ENCODE assay signal across 9 cellular contexts in the genomic region with DNA sequence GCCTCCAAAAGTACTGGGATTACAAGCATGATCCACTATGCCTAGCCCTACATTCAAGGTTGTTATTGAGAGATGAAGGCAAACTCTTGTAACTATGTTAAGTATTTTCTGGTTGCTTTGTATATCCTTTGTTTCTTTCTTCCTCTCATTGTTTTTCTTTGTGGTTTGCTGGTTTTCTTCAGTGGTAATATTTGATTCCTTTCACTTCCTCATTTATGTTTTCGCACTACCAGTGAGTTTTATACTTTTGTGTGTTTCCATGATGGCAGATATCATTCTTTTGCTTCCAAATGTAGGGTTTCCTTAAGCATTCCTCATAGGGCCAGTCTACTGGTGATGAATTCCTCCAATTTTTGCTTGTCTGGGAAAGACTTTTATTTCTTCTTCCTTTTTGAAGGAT.
DNase-seq lines count a peak whose midpoint lies in the region; ATAC-seq, FAIRE-seq and TF ChIP-seq lines count a peak whose summit lies in the region.
"Had no signal": no experiment of that assay in that cellular context is flagged by ENCODE, and none has a peak within 500 bp of the region (broad histone marks: within the 10 kb centered on the region; RNA-seq: fewer than 3 reads in every experiment).

No MANE protein-coding gene starts in this region.

- no peaks in the 10 kb centered on the region for H3K36me3 ChIP-seq in mucosa of descending colon (ENCODE audit: low read depth)

- TF ChIP-seq POLR2A in GM12892 (IDR thresholded peaks at IDR 0.05; ENCODE audit: low read depth, low read length): no peak

- H3K4me1 Mint-ChIP-seq in activated naive CD8-positive, alpha-beta T cell (ENCODE audit: low read depth): peaks cover 76% of the 10 kb centered on the region

- H3K4me3 Mint-ChIP-seq in activated naive CD8-positive, alpha-beta T cell: peak overlapping the region; percentile 20

- DNase-seq in GM12892 (ENCODE audit: insufficient read length) (no peak), glomerular visceral epithelial cell (ENCODE audit: extremely low spot score) (no peak), mucosa of descending colon (no peak)
- no peak for DNase-seq in stimulated activated CD4-positive, alpha-beta T cell treated with anti-CD3 and anti-CD28 coated beads, Interleukin-4, amount 100 ng/mL, for 24 hours

- peak; percentile 30 for FAIRE-seq in GM12892 (lab: Jason Lieb, UNC)
- FAIRE-seq: G401.6 had no signal

- intact Hi-C loops in mucosa of descending colon (cut with DNase I, micrococcal nuclease): no loop called here

- H3K4me1 ChIP-seq in mucosa of descending colon (ENCODE audit: low read depth): no peaks in the 10 kb centered on the region

- H3K27me3 Mint-ChIP-seq in activated naive CD8-positive, alpha-beta T cell: no peaks in the 10 kb centered on the region

- H3K9me3 ChIP-seq in mucosa of descending colon: peaks cover 28% of the 10 kb centered on the region

- ATAC-seq in GM21390 (IDR thresholded peaks at IDR 0.05; ENCODE audit: unreplicated experiment): peak; percentile 93
- ATAC-seq in HG03354 (IDR thresholded peaks at IDR 0.05; ENCODE audit: poor library complexity, severe bottlenecking, unreplicated experiment): peak; percentile 95
- ATAC-seq in SK-N-SH treated with all-trans-retinoic acid at 6 μM for 48 hours: no peak
- ATAC-seq in mucosa of descending colon: no peak

- H3K9me3 Mint-ChIP-seq in activated naive CD8-positive, alpha-beta T cell (ENCODE audit: low read depth): peaks cover 24% of the 10 kb centered on the region

- H3K27ac Mint-ChIP-seq in activated naive CD8-positive, alpha-beta T cell: peak overlapping the region; percentile 78

- H3K36me3 Mint-ChIP-seq in activated naive CD8-positive, alpha-beta T cell: peaks cover 38% of the 10 kb centered on the region

- TF ChIP-seq CTCF in mucosa of descending colon (IDR thresholded peaks at IDR 0.05): no peak

- no peak overlapping the region for H3K4me3 ChIP-seq in mucosa of descending colon

TF ChIP-seq in SK-N-SH treated with all-trans-retinoic acid at 6 μM for 48 hours, 23 proteins besides CTCF, POLR2A, EP300 and RAD21:
- TF ChIP-seq, protein P1, sequence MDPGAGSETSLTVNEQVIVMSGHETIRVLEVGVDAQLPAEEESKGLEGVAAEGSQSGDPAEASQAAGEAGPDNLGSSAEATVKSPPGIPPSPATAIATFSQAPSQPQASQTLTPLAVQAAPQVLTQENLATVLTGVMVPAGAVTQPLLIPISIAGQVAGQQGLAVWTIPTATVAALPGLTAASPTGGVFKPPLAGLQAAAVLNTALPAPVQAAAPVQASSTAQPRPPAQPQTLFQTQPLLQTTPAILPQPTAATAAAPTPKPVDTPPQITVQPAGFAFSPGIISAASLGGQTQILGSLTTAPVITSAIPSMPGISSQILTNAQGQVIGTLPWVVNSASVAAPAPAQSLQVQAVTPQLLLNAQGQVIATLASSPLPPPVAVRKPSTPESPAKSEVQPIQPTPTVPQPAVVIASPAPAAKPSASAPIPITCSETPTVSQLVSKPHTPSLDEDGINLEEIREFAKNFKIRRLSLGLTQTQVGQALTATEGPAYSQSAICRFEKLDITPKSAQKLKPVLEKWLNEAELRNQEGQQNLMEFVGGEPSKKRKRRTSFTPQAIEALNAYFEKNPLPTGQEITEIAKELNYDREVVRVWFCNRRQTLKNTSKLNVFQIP (CRISPR knock-in tag; IDR thresholded peaks at IDR 0.05; ENCODE audit: borderline replicate concordance, low read depth): no peak
- TF ChIP-seq, protein P2, sequence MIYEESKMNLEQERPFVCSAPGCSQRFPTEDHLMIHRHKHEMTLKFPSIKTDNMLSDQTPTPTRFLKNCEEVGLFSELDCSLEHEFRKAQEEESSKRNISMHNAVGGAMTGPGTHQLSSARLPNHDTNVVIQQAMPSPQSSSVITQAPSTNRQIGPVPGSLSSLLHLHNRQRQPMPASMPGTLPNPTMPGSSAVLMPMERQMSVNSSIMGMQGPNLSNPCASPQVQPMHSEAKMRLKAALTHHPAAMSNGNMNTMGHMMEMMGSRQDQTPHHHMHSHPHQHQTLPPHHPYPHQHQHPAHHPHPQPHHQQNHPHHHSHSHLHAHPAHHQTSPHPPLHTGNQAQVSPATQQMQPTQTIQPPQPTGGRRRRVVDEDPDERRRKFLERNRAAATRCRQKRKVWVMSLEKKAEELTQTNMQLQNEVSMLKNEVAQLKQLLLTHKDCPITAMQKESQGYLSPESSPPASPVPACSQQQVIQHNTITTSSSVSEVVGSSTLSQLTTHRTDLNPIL (CRISPR knock-in tag; IDR thresholded peaks at IDR 0.05; ENCODE audit: low read depth): no peak
- no peak for TF ChIP-seq ZC3H10 (CRISPR knock-in tag; IDR thresholded peaks at IDR 0.05)
- no peak for TF ChIP-seq ZFP3 (CRISPR knock-in tag; IDR thresholded peaks at IDR 0.05)
- no peak for TF ChIP-seq ISL1 (CRISPR knock-in tag; IDR thresholded peaks at IDR 0.05)
- TF ChIP-seq ZNF565 (CRISPR knock-in tag; conservative IDR thresholded peaks at IDR 0.05; ENCODE audit: low read depth): no peak
- TF ChIP-seq, protein P3, sequence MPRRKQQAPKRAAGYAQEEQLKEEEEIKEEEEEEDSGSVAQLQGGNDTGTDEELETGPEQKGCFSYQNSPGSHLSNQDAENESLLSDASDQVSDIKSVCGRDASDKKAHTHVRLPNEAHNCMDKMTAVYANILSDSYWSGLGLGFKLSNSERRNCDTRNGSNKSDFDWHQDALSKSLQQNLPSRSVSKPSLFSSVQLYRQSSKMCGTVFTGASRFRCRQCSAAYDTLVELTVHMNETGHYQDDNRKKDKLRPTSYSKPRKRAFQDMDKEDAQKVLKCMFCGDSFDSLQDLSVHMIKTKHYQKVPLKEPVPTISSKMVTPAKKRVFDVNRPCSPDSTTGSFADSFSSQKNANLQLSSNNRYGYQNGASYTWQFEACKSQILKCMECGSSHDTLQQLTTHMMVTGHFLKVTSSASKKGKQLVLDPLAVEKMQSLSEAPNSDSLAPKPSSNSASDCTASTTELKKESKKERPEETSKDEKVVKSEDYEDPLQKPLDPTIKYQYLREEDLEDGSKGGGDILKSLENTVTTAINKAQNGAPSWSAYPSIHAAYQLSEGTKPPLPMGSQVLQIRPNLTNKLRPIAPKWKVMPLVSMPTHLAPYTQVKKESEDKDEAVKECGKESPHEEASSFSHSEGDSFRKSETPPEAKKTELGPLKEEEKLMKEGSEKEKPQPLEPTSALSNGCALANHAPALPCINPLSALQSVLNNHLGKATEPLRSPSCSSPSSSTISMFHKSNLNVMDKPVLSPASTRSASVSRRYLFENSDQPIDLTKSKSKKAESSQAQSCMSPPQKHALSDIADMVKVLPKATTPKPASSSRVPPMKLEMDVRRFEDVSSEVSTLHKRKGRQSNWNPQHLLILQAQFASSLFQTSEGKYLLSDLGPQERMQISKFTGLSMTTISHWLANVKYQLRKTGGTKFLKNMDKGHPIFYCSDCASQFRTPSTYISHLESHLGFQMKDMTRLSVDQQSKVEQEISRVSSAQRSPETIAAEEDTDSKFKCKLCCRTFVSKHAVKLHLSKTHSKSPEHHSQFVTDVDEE (CRISPR knock-in tag; IDR thresholded peaks at IDR 0.05): no peak
- TF ChIP-seq ZNF8 (CRISPR knock-in tag; IDR thresholded peaks at IDR 0.05): no peak
- TF ChIP-seq ARNTL (CRISPR knock-in tag; IDR thresholded peaks at IDR 0.05; ENCODE audit: borderline replicate concordance, low read depth): no peak
- TF ChIP-seq TCF4 (CRISPR knock-in tag; IDR thresholded peaks at IDR 0.05; ENCODE audit: borderline replicate concordance): no peak
- TF ChIP-seq, protein P4, sequence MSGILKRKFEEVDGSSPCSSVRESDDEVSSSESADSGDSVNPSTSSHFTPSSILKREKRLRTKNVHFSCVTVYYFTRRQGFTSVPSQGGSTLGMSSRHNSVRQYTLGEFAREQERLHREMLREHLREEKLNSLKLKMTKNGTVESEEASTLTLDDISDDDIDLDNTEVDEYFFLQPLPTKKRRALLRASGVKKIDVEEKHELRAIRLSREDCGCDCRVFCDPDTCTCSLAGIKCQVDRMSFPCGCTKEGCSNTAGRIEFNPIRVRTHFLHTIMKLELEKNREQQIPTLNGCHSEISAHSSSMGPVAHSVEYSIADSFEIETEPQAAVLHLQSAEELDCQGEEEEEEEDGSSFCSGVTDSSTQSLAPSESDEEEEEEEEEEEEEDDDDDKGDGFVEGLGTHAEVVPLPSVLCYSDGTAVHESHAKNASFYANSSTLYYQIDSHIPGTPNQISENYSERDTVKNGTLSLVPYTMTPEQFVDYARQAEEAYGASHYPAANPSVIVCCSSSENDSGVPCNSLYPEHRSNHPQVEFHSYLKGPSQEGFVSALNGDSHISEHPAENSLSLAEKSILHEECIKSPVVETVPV (CRISPR knock-in tag; IDR thresholded peaks at IDR 0.05): no peak
- TF ChIP-seq TOX (CRISPR knock-in tag; IDR thresholded peaks at IDR 0.05; ENCODE audit: borderline replicate concordance): no peak
- TF ChIP-seq ESRRG (CRISPR knock-in tag; IDR thresholded peaks at IDR 0.05): no peak
TF ChIP-seq in SK-N-SH treated with all-trans-retinoic acid at 6 μM for 48 hours: peak in this region for 0.

Comparison
In these comparisons a context has a peak if more than half of its experiments do, and no peak if none do; other contexts are left out.
1. ATAC-seq: peak in GM21390 (single experiment) and HG03354 (single experiment); none in SK-N-SH treated with all-trans-retinoic acid at 6 μM for 48 hours (single experiment) and mucosa of descending colon (single experiment).